ENCODE assay signal across 11 cellular contexts in genomic region chr16:84612686-84613085, GRCh38.
"Had no signal": no experiment of that assay in that cellular context is flagged by ENCODE, and none has a peak within 500 bp of the region (broad histone marks: within the 10 kb centered on the region; RNA-seq: fewer than 3 reads in every experiment).

No MANE protein-coding gene starts in this region.

- H3K27me3 Mint-ChIP-seq: activated CD4-positive, alpha-beta memory T cell treated with anti-CD3 and anti-CD28 coated beads, Interleukin-2, amount 10 ng/mL, durations not matched to agents 7 days and 5 days had no signal

- H3K36me3 ChIP-seq: thoracic aorta had no signal

- H3K27ac ChIP-seq: coronary artery, left lung, thoracic aorta had no signal

- H3K9me3 Mint-ChIP-seq: nephron had no signal

- ATAC-seq: activated CD4-positive, CD25-positive, alpha-beta regulatory T cell treated with anti-CD3 and anti-CD28 coated beads, Interleukin-2, amount 50 U/mL, for 24 hours; heart right ventricle; left lung had no signal

- DNase-seq: activated CD4-positive, alpha-beta memory T cell treated with anti-CD3 and anti-CD28 coated beads, Interleukin-2, amount 10 ng/mL, durations not matched to agents 7 days and 5 days; activated effector memory CD4-positive, alpha-beta T cell treated with anti-CD3 and anti-CD28 coated beads, Interleukin-2, amount 50 U/mL, for 16 hours; effector CD8-positive, alpha-beta T cell; heart right ventricle; left lung; stimulated activated CD4-positive, alpha-beta T cell treated with anti-CD3 and anti-CD28 coated beads, Interleukin-2, amount 100 ng/mL, for 48 hours; stomach had no signal

- H3K27me3 ChIP-seq: stomach had no signal

- H3K9me3 ChIP-seq: stomach, thoracic aorta had no signal

- H3K4me3 ChIP-seq: coronary artery, heart right ventricle, left lung, stomach, thoracic aorta had no signal
